In the genomic region with DNA sequence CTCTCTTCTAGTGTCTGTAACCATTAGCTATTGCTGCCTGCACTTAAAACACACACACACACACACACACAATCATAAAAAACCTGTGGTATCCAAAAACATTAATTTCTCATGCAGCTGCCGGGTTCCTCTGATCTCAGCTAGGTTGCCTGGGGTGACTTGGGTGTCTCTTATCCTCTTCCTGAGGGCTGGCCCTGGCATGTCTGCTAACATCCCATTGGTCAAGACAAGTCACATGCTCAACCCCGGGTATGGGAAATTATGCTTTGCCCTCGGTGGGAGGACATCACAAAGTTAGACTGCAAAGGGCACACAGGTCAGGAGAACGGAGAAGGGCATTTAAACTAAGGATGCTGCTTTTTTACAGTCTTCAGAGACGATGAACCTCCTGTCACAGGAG, we compare ENCODE assay signal across 7 cellular contexts. TPM values are rescaled to one million over a fixed set of nuclear protein-coding genes. Genes with fewer than 3 reads are reported as not detected.
DNase-seq lines count a peak whose midpoint lies in the region; ATAC-seq, FAIRE-seq and TF ChIP-seq lines count a peak whose summit lies in the region.

No MANE protein-coding gene starts in this region.

- dilution Hi-C loops in IMR-90 (cut with HindIII; ENCODE audit: low sequenced_read_pairs, unreplicated experiment), result no loop called here

- CTCF ChIA-PET in IMR-90 (lab: Yijun Ruan, JAX), result interaction anchor here (1.4 to 4.1 kb wide), 2 partner anchors 59 to 180 kb away, joined by 3 to 36 read pairs; no protein-coding TSS in a partner anchor

- H2AFZ ChIP-seq in IMR-90 (replicated peaks; ENCODE audit: low read length, poor library complexity) (peak overlapping the region; percentile 40), fibroblast of lung (ENCODE audit: low read length) (no peak overlapping the region)

- H2BK120ac ChIP-seq in IMR-90 (ENCODE audit: low read depth, low read length), result no peak overlapping the region

- POLR2A ChIA-PET in IMR-90 (lab: Charles Lee; ENCODE audit: unreplicated experiment), result no interaction called here

- in situ Hi-C loops in IMR-90 (cut with MboI; ENCODE audit: low sequenced_read_pairs), result loop anchor here (10.0 kb wide), 1 partner anchor 353 kb away; no protein-coding TSS in a partner anchor

- intact Hi-C loops in IMR-90 (cut with micrococcal nuclease), result no loop called here

- no peak for TF ChIP-seq RAD21 in IMR-90 (IDR thresholded peaks at IDR 0.05; ENCODE audit: low read length)

- H3K18ac ChIP-seq in IMR-90 (ENCODE audit: low read depth, low read length), result no peak overlapping the region

- H3K79me2 ChIP-seq in fibroblast of lung (ENCODE audit: control insufficient read depth, insufficient read depth, low read length), result no peaks in the 10 kb centered on the region

- no peak overlapping the region for H3K4me3 ChIP-seq in IMR-90 (ENCODE audit: insufficient read depth, low read depth, low read length)
- H3K4me3 ChIP-seq in fibroblast of lung (replicated peaks in 1 of 4; ENCODE audit: control extremely low read depth in 1 of 4, insufficient read depth in 1 of 4, low read depth in 3 of 4, low read length in 4 of 4), result no peak overlapping the region

- TF ChIP-seq CTCF in IMR-90 (conservative IDR thresholded peaks at IDR 0.05; ENCODE audit: low read depth, low read length) (no peak), fibroblast of lung (conservative IDR thresholded peaks at IDR 0.05 in 1 of 2, IDR thresholded peaks at IDR 0.05 in 1 of 2; ENCODE audit: low read depth in 1 of 2, low read length in 2 of 2) (no peak)

- no peak overlapping the region for H3K27ac ChIP-seq in IMR-90 (ENCODE audit: insufficient read depth, low read length)
- H3K27ac ChIP-seq in fibroblast of lung (ENCODE audit: insufficient read depth, low read length), result no peak overlapping the region

- no peaks in the 10 kb centered on the region for H3K79me1 ChIP-seq in IMR-90 (ENCODE audit: low read depth in 1 of 2, low read length in 2 of 2)

- FAIRE-seq in urothelium cell line (lab: Jason Lieb, UNC), result no peak

- no peak overlapping the region for H2BK15ac ChIP-seq in IMR-90 (ENCODE audit: low read depth, low read length)

- no peak overlapping the region for H2AK9ac ChIP-seq in IMR-90 (replicated peaks; ENCODE audit: low read depth, low read length, poor library complexity)

- no peak overlapping the region for H4K5ac ChIP-seq in IMR-90 (ENCODE audit: low read depth, low read length)

- TF ChIP-seq POLR2A in IMR-90 (IDR thresholded peaks at IDR 0.05; ENCODE audit: low read depth, low read length), result no peak

- H3K56ac ChIP-seq in IMR-90 (ENCODE audit: extremely low read depth, insufficient read depth, low read length), result no peak overlapping the region

- H3K4me2 ChIP-seq in IMR-90 (ENCODE audit: low read depth, low read length) (no peak overlapping the region), fibroblast of lung (ENCODE audit: extremely low read depth, insufficient read depth, low read length) (no peak overlapping the region)

- H3K9me1 ChIP-seq in IMR-90 (ENCODE audit: insufficient read depth, low read length), result no peaks in the 10 kb centered on the region

- no peak overlapping the region for H4K91ac ChIP-seq in IMR-90 (ENCODE audit: insufficient read depth, low read depth, low read length)

- H2BK20ac ChIP-seq in IMR-90 (ENCODE audit: low read depth, low read length), result no peak overlapping the region

- H3K4me1 ChIP-seq in IMR-90 (ENCODE audit: control insufficient read depth, insufficient read depth, low read length), result no peaks in the 10 kb centered on the region
- no peaks in the 10 kb centered on the region for H3K4me1 ChIP-seq in fibroblast of lung (ENCODE audit: control insufficient read depth, extremely low read depth, insufficient read depth, low read length)

- no peaks in the 10 kb centered on the region for H4K20me1 ChIP-seq in IMR-90 (ENCODE audit: insufficient read depth, low read length)
- H4K20me1 ChIP-seq in fibroblast of lung (ENCODE audit: control insufficient read depth, extremely low read depth, insufficient read depth, low read length), result no peaks in the 10 kb centered on the region

- H3K9ac ChIP-seq in IMR-90 (ENCODE audit: low read depth, low read length) (no peak overlapping the region), fibroblast of lung (ENCODE audit: insufficient read depth, low read length) (no peak overlapping the region)

- H3K9me3 ChIP-seq in IMR-90 (ENCODE audit: control insufficient read depth, insufficient read depth, low read length) (peaks cover 6% of the 10 kb centered on the region), fibroblast of lung (ENCODE audit: control insufficient read depth, insufficient read depth, low read depth, low read length) (no peaks in the 10 kb centered on the region)

- ATAC-seq in IMR-90 (ENCODE audit: low read depth) (peak; percentile 50), GM21526 (IDR thresholded peaks at IDR 0.05; ENCODE audit: low FRiP score, unreplicated experiment) (no peak), HG02970 (IDR thresholded peaks at IDR 0.05; ENCODE audit: low FRiP score, unreplicated experiment) (no peak)

- H2BK5ac ChIP-seq in IMR-90 (ENCODE audit: low read depth, low read length, poor library complexity, severe bottlenecking), result no peak overlapping the region

- no peak overlapping the region for H3K4ac ChIP-seq in IMR-90 (ENCODE audit: low read depth, low read length)

- H3K23ac ChIP-seq in IMR-90 (ENCODE audit: low read depth, low read length), result no peak overlapping the region

- peak overlapping the region in 1 of 2 experiments; percentile 2; a peak in 1 of 4 replicates for H4K8ac ChIP-seq in IMR-90 (ENCODE audit: low read depth in 2 of 2, low read length in 2 of 2)

- no peak overlapping the region for H3K14ac ChIP-seq in IMR-90 (replicated peaks; ENCODE audit: low read depth, low read length)

- H3K27me3 ChIP-seq in IMR-90 (ENCODE audit: control insufficient read depth, insufficient read depth, low read length) (peaks cover 1% of the 10 kb centered on the region; the same call in 1 of the 2 replicates), fibroblast of lung (ENCODE audit: control insufficient read depth, insufficient read depth, low read length) (no peaks in the 10 kb centered on the region)

- H2AK5ac ChIP-seq in IMR-90 (ENCODE audit: low read depth, low read length), result no peak overlapping the region

- no TSS peak for BruUV-seq in IMR-90 (replicated peaks; lab: Mats Ljungman, UMichigan)

- H3K36me3 ChIP-seq in IMR-90 (ENCODE audit: control insufficient read depth, insufficient read depth, low read length) (no peaks in the 10 kb centered on the region), fibroblast of lung (ENCODE audit: control insufficient read depth, insufficient read depth, low read length) (no peaks in the 10 kb centered on the region)

- WGBS in IMR-90 (ENCODE audit: extremely low coverage in 2 of 2, insufficient read length in 1 of 2), 2 experiments, result no CpG with 5 or more reads among the region's 5 CpGs

- peak; percentile 10 for DNase-seq in GM04504 (ENCODE audit: low read depth)
- peak; percentile 10 for DNase-seq in IMR-90
- peak; percentile 14 for DNase-seq in T1000 (lab: John Stamatoyannopoulos, UW)
- peak; percentile 9 to 28 for DNase-seq in fibroblast of lung (ENCODE audit: low read depth in 2 of 2)
- DNase-seq in urothelium cell line (ENCODE audit: low spot score), result peak; percentile 80

TF ChIP-seq in IMR-90, 13 proteins besides CTCF, POLR2A, EP300 and RAD21:
- TF ChIP-seq USF2 (IDR thresholded peaks at IDR 0.05; ENCODE audit: low read depth, low read length) (peak; percentile 63), CEBPB (IDR thresholded peaks at IDR 0.05; ENCODE audit: low read depth, low read length) (no peak), NFE2L2 (IDR thresholded peaks at IDR 0.05; ENCODE audit: low read depth, low read length) (no peak)

RNA-seq across cellular contexts. Expression of gene TRPV4, which starts 55.7 kb away (rescaled TPM):
- 1.1 TPM in 2 replicates for total RNA-seq in IMR-90 (2012; rRNA removed)
- polyA plus RNA-seq in IMR-90 (2012; rRNA removed), result 6.1 and 6.6 TPM in 2 replicates
- 4.6 and 7.1 TPM in 2 replicates for polyA plus RNA-seq in IMR-90 (2012; cell fraction: cytosol; rRNA removed)
- polyA plus RNA-seq in IMR-90 (2012; cell fraction: nucleus; rRNA removed; ENCODE audit: low replicate concordance), result 10.1 and 18.5 TPM in 2 replicates
- 0.51 and 0.66 TPM in 2 replicates for total RNA-seq in fibroblast of lung
- 0.83 and 1.5 TPM in 2 replicates for polyA plus RNA-seq in fibroblast of lung
- polyA plus RNA-seq in fibroblast of lung (2012), result 0.65 and 1.6 TPM in 2 replicates
- polyA minus RNA-seq in fibroblast of lung (ENCODE audit: low replicate concordance), result 1.6 and 7.0 TPM in 2 replicates

Comparison
In these comparisons a context has a peak if more than half of its experiments do, and no peak if none do; other contexts are left out.
1. DNase-seq: peak in every context shown above with its lines; median percentile 80 in urothelium cell line; 18 in fibroblast of lung; 14 in T1000; 10 in GM04504; 10 in IMR-90.